In genomic region chr12:21416611-21417121, GRCh38 we compare ENCODE assay signal across 19 cellular contexts. TPM values are rescaled to one million over a fixed set of nuclear protein-coding genes. Genes with fewer than 3 reads are reported as not detected.
DNase-seq lines count a peak whose midpoint lies in the region; TF ChIP-seq lines count a peak whose summit lies in the region.
"Had no signal": no experiment of that assay in that cellular context is flagged by ENCODE, and none has a peak within 500 bp of the region (broad histone marks: within the 10 kb centered on the region; RNA-seq: fewer than 3 reads in every experiment).

No MANE protein-coding gene starts in this region.

- POLR2A ChIA-PET in SK-N-SH (lab: Yijun Ruan, JAX): no interaction called here

- H3K4me1 ChIP-seq in SK-N-SH (ENCODE audit: control insufficient read depth in 1 of 2, insufficient read depth in 2 of 2, low read depth in 1 of 2, low read length in 1 of 2): no peaks in the 10 kb centered on the region; a peak in 1 of 4 replicates
- H3K4me1 ChIP-seq: ascending aorta, lower lobe of right lung had no signal

- no peaks in the 10 kb centered on the region for H3K27me3 ChIP-seq in SK-N-SH (ENCODE audit: insufficient read depth)
- H3K27me3 ChIP-seq: ascending aorta had no signal

- no peaks in the 10 kb centered on the region for H4K20me1 ChIP-seq in SK-N-SH (ENCODE audit: insufficient read depth)

- peak overlapping the region; percentile 43; the same call in 1 of the 2 replicates for H3K4me2 ChIP-seq in SK-N-SH

- CTCF ChIA-PET in SK-N-SH (lab: Yijun Ruan, JAX): no interaction called here

- peak overlapping the region in 1 of 2 experiments; percentile 13; a peak in 1 of 4 replicates for H3K27ac ChIP-seq in SK-N-SH (ENCODE audit: low read depth in 2 of 2, low read length in 1 of 2)
- H3K27ac ChIP-seq: ascending aorta, lower lobe of right lung, RWPE1, thoracic aorta had no signal

- no peaks in the 10 kb centered on the region for H3K9me2 ChIP-seq in SK-N-SH

- no peak for TF ChIP-seq CTCF in SK-N-SH (IDR thresholded peaks at IDR 0.05)
- no peak for TF ChIP-seq CTCF in foreskin fibroblast (IDR thresholded peaks at IDR 0.05; ENCODE audit: low read depth, low read length)

- no peaks in the 10 kb centered on the region for H3K79me2 ChIP-seq in SK-N-SH (ENCODE audit: insufficient read depth)

- H3K9ac ChIP-seq in SK-N-SH: no peak overlapping the region

- H3K4me3 ChIP-seq in SK-N-SH (ENCODE audit: low read depth in 2 of 2, low read length in 1 of 2) (no peak overlapping the region), foreskin fibroblast (ENCODE audit: low read depth in 1 of 2, low read length in 2 of 2) (no peak overlapping the region)
- H3K4me3 ChIP-seq: ascending aorta, lower lobe of right lung, thoracic aorta had no signal

- 42% methylated on average over 2 of the region's 2 CpGs for WGBS in SK-N-SH (ENCODE audit: low lambda C conversion rate)

- TF ChIP-seq RAD21 in SK-N-SH (IDR thresholded peaks at IDR 0.05; ENCODE audit: low read length): no peak

- DNase-seq in EH (ENCODE audit: low read depth) (peak; percentile 78), SK-N-SH (no peak), foreskin fibroblast (peak; percentile 12 to 31), non-pigmented ciliary epithelial cell (ENCODE audit: low read depth) (peak; percentile 48), amygdala (lab: John Stamatoyannopoulos, UW) (no peak), hypothalamus (lab: John Stamatoyannopoulos, UW) (no peak)
- no peak for DNase-seq in stimulated activated CD4-positive, alpha-beta T cell treated with anti-CD3 and anti-CD28 coated beads, Interleukin-4, amount 100 ng/mL, for 24 hours
- DNase-seq in NK-92 treated with Interleukin-12 subunit alpha and Interleukin-12 subunit beta, amount 100 ng/mL, for 24 hours (lab: John Stamatoyannopoulos, UW): no peak
- DNase-seq: activated B cell treated with CpG ODN at 0.5 μM for 24 hours; activated gamma-delta T cell; C1 segment of cervical spinal cord; DMS79; lower lobe of right lung; NCI-H2029 treated with DMSO at 0.1 percent for 48 hours; NCI-H774; stimulated activated CD4-positive, alpha-beta T cell treated with anti-CD3 and anti-CD28 coated beads, Interleukin-4, amount 100 ng/mL, for 4 hours had no signal

- H2AFZ ChIP-seq in SK-N-SH (ENCODE audit: low read depth): 0 out of 2 replicates have a peak overlapping the region, but pooled peaks have one; percentile 37

- H3K9me3 ChIP-seq in SK-N-SH: no peaks in the 10 kb centered on the region
- H3K9me3 ChIP-seq: ascending aorta, lower lobe of right lung, thoracic aorta had no signal

- H3F3A ChIP-seq in SK-N-SH (replicated peaks; ENCODE audit: insufficient read depth): peaks cover 12% of the 10 kb centered on the region

- no peak for TF ChIP-seq EP300 in SK-N-SH (IDR thresholded peaks at IDR 0.05; ENCODE audit: borderline replicate concordance in 1 of 2, low read depth in 1 of 2, low read length in 1 of 2)

- no peaks in the 10 kb centered on the region for H3K36me3 ChIP-seq in SK-N-SH (replicated peaks in 1 of 2; ENCODE audit: control insufficient read depth in 1 of 2, insufficient read depth in 2 of 2, low read length in 1 of 2)
- H3K36me3 ChIP-seq: ascending aorta, lower lobe of right lung, thoracic aorta had no signal

TF ChIP-seq in SK-N-SH, 30 proteins besides CTCF, POLR2A, EP300 and RAD21:
- no peak for TF ChIP-seq TAF1 (IDR thresholded peaks at IDR 0.05; ENCODE audit: borderline replicate concordance, low read depth, low read length)
- TF ChIP-seq POLR2AphosphoS5 (IDR thresholded peaks at IDR 0.05; ENCODE audit: low read depth, low read length): no peak
- no peak for TF ChIP-seq EZH2phosphoT487 (IDR thresholded peaks at IDR 0.05; ENCODE audit: borderline replicate concordance, low read depth)
- no peak for TF ChIP-seq YY1 (IDR thresholded peaks at IDR 0.05; ENCODE audit: low read depth)
- TF ChIP-seq MAX (IDR thresholded peaks at IDR 0.05; ENCODE audit: low read depth): no peak
- TF ChIP-seq PBX3 (IDR thresholded peaks at IDR 0.05): no peak
- no peak for TF ChIP-seq RCOR1 (IDR thresholded peaks at IDR 0.05; ENCODE audit: low read length)
- TF ChIP-seq FOSL2 (IDR thresholded peaks at IDR 0.05; ENCODE audit: borderline replicate concordance, low read depth): no peak
- TF ChIP-seq NFIC (IDR thresholded peaks at IDR 0.05; ENCODE audit: borderline replicate concordance): no peak
- TF ChIP-seq JUND (IDR thresholded peaks at IDR 0.05): no peak
- TF ChIP-seq MXI1 (IDR thresholded peaks at IDR 0.05; ENCODE audit: low read depth, low read length): no peak
- TF ChIP-seq SMC3 (IDR thresholded peaks at IDR 0.05; ENCODE audit: low read depth, low read length): no peak
- no peak for TF ChIP-seq IRF3 (IDR thresholded peaks at IDR 0.05; ENCODE audit: low read depth, low read length)
- no peak for TF ChIP-seq NRF1 (IDR thresholded peaks at IDR 0.05; ENCODE audit: low read depth, low read length)
- no peak for TF ChIP-seq RXRA (IDR thresholded peaks at IDR 0.05; ENCODE audit: borderline replicate concordance, low read depth)
- no peak for TF ChIP-seq FOXM1 (IDR thresholded peaks at IDR 0.05; ENCODE audit: low read depth)
- TF ChIP-seq GABPA (IDR thresholded peaks at IDR 0.05; ENCODE audit: low read depth): no peak
- no peak for TF ChIP-seq RFX5 (IDR thresholded peaks at IDR 0.05; ENCODE audit: low read length)
- no peak for TF ChIP-seq SIN3A (IDR thresholded peaks at IDR 0.05; ENCODE audit: borderline replicate concordance, low read depth, low read length)

RNA-seq across cellular contexts. Expression of gene PYROXD1, which starts 20.8 kb away (rescaled TPM):
- 5.0 and 6.9 TPM in 2 replicates for polyA plus RNA-seq in SK-N-SH (2012; rRNA removed)
- polyA plus RNA-seq in SK-N-SH (2012; cell fraction: cytosol; rRNA removed): 5.1 and 5.7 TPM in 2 replicates
- polyA plus RNA-seq in SK-N-SH (2012; cell fraction: nucleus; rRNA removed): 5.8 and 13.6 TPM in 2 replicates

RNA-seq across cellular contexts. Expression of gene IAPP, which starts 44.0 kb away (rescaled TPM):
- 0.42 TPM in 1 of 2 replicates, not detected in the other for polyA plus RNA-seq in SK-N-SH (2012; rRNA removed)
- 0.01 and 0.14 TPM in 2 replicates for polyA plus RNA-seq in SK-N-SH (2012; cell fraction: cytosol; rRNA removed)
- polyA plus RNA-seq in SK-N-SH (2012; cell fraction: nucleus; rRNA removed): not detected in 2 replicates

Comparison
In these comparisons a context has a peak if more than half of its experiments do, and no peak if none do; other contexts are left out.
1. DNase-seq: peak in EH (single experiment), foreskin fibroblast (2 of 2) and non-pigmented ciliary epithelial cell (single experiment); none in SK-N-SH (single experiment), stimulated activated CD4-positive, alpha-beta T cell treated with anti-CD3 and anti-CD28 coated beads, Interleukin-4, amount 100 ng/mL, for 24 hours (single experiment), NK-92 treated with Interleukin-12 subunit alpha and Interleukin-12 subunit beta, amount 100 ng/mL, for 24 hours (single experiment), amygdala (0 of 56) and hypothalamus (0 of 51).